Comparison of ENCODE assay signal across 8 cellular contexts in the genomic region with DNA sequence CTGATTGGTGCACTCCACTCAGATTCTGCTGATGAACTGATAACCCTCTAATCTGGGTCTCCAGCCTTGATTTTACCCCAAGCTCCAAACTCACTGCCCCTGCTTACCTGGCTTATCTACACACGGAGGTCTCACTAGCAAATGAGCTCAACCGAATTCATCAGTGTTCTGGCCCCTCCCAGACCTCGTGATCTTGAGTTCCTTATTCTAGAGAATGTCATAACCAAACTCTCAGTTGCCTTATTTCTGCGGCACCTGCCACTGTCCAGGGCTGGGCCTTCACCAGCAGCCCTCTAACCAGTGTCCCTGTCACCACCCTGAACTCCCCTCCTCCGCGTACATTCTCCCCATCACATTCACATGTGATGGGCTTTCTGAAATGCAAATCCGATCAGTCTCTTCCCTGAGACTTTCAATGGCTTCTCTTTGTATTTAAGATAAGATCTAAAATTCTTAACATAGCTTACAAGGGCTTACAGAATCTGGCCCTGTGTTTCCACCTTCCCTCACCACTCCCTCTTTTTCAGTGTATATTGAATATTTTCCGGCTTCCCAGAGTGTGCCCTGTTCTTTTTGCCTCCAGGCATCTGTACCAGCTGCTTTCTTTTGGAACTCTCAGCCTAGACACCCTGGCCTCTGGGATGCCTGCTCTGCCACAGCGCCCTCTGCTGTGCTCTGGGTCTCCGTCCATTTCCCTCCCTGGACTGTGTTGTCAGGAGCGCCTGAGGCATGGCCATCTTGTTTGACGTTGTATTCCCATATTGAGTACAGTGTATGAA. TPM values are rescaled to one million over a fixed set of nuclear protein-coding genes. Genes with fewer than 3 reads are reported as not detected.
DNase-seq lines count a peak whose midpoint lies in the region; ATAC-seq and TF ChIP-seq lines count a peak whose summit lies in the region.

No MANE protein-coding gene starts in this region.

- H3K4me1 ChIP-seq in psoas muscle: peaks cover 10% of the 10 kb centered on the region

- H3K4me3 ChIP-seq in AG04450 (ENCODE audit: low read depth, low read length) (no peak overlapping the region), psoas muscle (no peak overlapping the region), coronary artery (no peak overlapping the region)

- H3K27ac ChIP-seq in AG04450 (ENCODE audit: low read depth, low read length) (no peak overlapping the region), psoas muscle (no peak overlapping the region), coronary artery (no peak overlapping the region)

- 86 to 90% (median 89%) methylated on average over 12 of the region's 12 CpGs for WGBS in psoas muscle, 3 donors

- CTCF ChIA-PET in AG04450 (lab: Charles Lee): interaction anchor here (0.6 to 1.4 kb wide), 2 partner anchors 18 to 591 kb away, joined by 3 read pairs; no protein-coding TSS in a partner anchor

- POLR2A ChIA-PET in AG04450 (lab: Yijun Ruan, JAX): no interaction called here

- H3K27me3 ChIP-seq in AG04450 (ENCODE audit: control insufficient read depth, insufficient read depth, low read length) (no peaks in the 10 kb centered on the region), psoas muscle (ENCODE audit: insufficient read depth in 3 of 3, low read length in 2 of 3) (no peaks in the 10 kb centered on the region)

- peaks cover 0 to 2% of the 10 kb centered on the region in 2 donors for H3K36me3 ChIP-seq in psoas muscle (ENCODE audit: insufficient read depth in 1 of 2, low read depth in 1 of 2)

- no peaks in the 10 kb centered on the region for H3K9me3 ChIP-seq in AG04450 (ENCODE audit: control insufficient read depth, insufficient read depth, low read length)
- H3K9me3 ChIP-seq in psoas muscle: no peaks in the 10 kb centered on the region

- DNase-seq in AG04450 (ENCODE audit: low read depth, low spot score): no peak
- peak; percentile 69 for DNase-seq in NCI-H748 (lab: John Stamatoyannopoulos, UW; ENCODE audit: unreplicated experiment)
- DNase-seq in activated T-helper 1 cell treated with anti-CD3 and anti-CD28 coated beads, Interleukin-2, amount 50 U/mL, for 16 hours (ENCODE audit: low read depth in 1 of 2, low spot score in 1 of 2): peak; percentile 16 to 21
- peak; percentile 45 for DNase-seq in germinal center (ENCODE audit: low spot score)
- peak; percentile 33 to 68 for DNase-seq in psoas muscle
- DNase-seq in coronary artery (ENCODE audit: low spot score): no peak

- peak; percentile 31 for ATAC-seq in GM18519 (IDR thresholded peaks at IDR 0.05; ENCODE audit: low FRiP score, unreplicated experiment)
- ATAC-seq in HG02938 (IDR thresholded peaks at IDR 0.05; ENCODE audit: unreplicated experiment): peak; percentile 55
- peak in 2 of 4 donors; percentile 60 to 71 for ATAC-seq in psoas muscle

- TF ChIP-seq CTCF in AG04450 (IDR thresholded peaks at IDR 0.05; ENCODE audit: low read depth, low read length): 0 out of 2 replicates have a peak, but pooled peaks have one; percentile 17
- TF ChIP-seq CTCF in psoas muscle (IDR thresholded peaks at IDR 0.05): peak; percentile 28
- TF ChIP-seq CTCF in coronary artery (IDR thresholded peaks at IDR 0.05): no peak

- intact Hi-C loops in psoas muscle (cut with DNase I): no loop called here

RNA-seq across cellular contexts. Expression of gene NAB1, which starts 31.1 kb away (rescaled TPM):
- polyA plus RNA-seq in AG04450 (2011; rRNA removed) (23.2 and 30.7 TPM in 2 replicates), psoas muscle (1 to 10 TPM; 2.6 to 7.9 (median 5.5) TPM)
- polyA minus RNA-seq in AG04450 (2011; rRNA and poly(A)+ RNA removed): 35.1 and 37.3 TPM in 2 replicates
- total RNA-seq in psoas muscle: 10 to 100 TPM in 2 of 4 donors, 1 to 10 TPM in 2; 5.1 to 16.9 (median 8.7) TPM

Comparison
In these comparisons a context has a peak if more than half of its experiments do, and no peak if none do; other contexts are left out.
1. DNase-seq: peak in NCI-H748 (single experiment), activated T-helper 1 cell treated with anti-CD3 and anti-CD28 coated beads, Interleukin-2, amount 50 U/mL, for 16 hours (2 of 2), germinal center (single experiment) and psoas muscle (2 of 2); none in AG04450 (single experiment) and coronary artery (single experiment).